ENCODE assay signal across 8 cellular contexts in genomic region chr6:161439093-161439492, GRCh38.
DNase-seq lines count a peak whose midpoint lies in the region; ATAC-seq and TF ChIP-seq lines count a peak whose summit lies in the region.

No MANE protein-coding gene starts in this region.

- H3K4me3 ChIP-seq in left ventricle myocardium inferior (peak overlapping the region; percentile 54), uterus (no peak overlapping the region)

- H3K27ac Mint-ChIP-seq in activated CD4-positive, alpha-beta memory T cell treated with anti-CD3 and anti-CD28 coated beads for 36 hours = no peak overlapping the region

- H3K27me3 ChIP-seq in left ventricle myocardium inferior (ENCODE audit: low read depth) (no peaks in the 10 kb centered on the region), uterus (no peaks in the 10 kb centered on the region)

- no peaks in the 10 kb centered on the region for H3K36me3 Mint-ChIP-seq in activated CD4-positive, alpha-beta memory T cell treated with anti-CD3 and anti-CD28 coated beads for 36 hours

- no peak overlapping the region for H3K4me3 Mint-ChIP-seq in activated CD4-positive, alpha-beta memory T cell treated with anti-CD3 and anti-CD28 coated beads for 36 hours

- H3K27ac ChIP-seq in left ventricle myocardium inferior (replicated peaks) (peak overlapping the region; percentile 67), uterus (no peak overlapping the region)

- H3K9me3 Mint-ChIP-seq in activated CD4-positive, alpha-beta memory T cell treated with anti-CD3 and anti-CD28 coated beads for 36 hours = no peaks in the 10 kb centered on the region

- no peak for TF ChIP-seq POLR2A in uterus (IDR thresholded peaks at IDR 0.05)

- POLR2A ChIA-PET in activated CD4-positive, alpha-beta memory T cell treated with anti-CD3 and anti-CD28 coated beads for 36 hours (lab: Charles Lee) = no interaction called here

- ATAC-seq in Right ventricle myocardium inferior = peak; percentile 44

- no peak for TF ChIP-seq CTCF in left ventricle myocardium inferior (IDR thresholded peaks at IDR 0.05; ENCODE audit: borderline replicate concordance)
- no peak for TF ChIP-seq CTCF in uterus (IDR thresholded peaks at IDR 0.05)

- H3K4me1 Mint-ChIP-seq in activated CD4-positive, alpha-beta memory T cell treated with anti-CD3 and anti-CD28 coated beads for 36 hours (ENCODE audit: low read depth) = no peaks in the 10 kb centered on the region

- H3K27me3 Mint-ChIP-seq in activated CD4-positive, alpha-beta memory T cell treated with anti-CD3 and anti-CD28 coated beads for 36 hours = peaks cover 4% of the 10 kb centered on the region

- CTCF ChIA-PET in activated CD4-positive, alpha-beta memory T cell treated with anti-CD3 and anti-CD28 coated beads for 36 hours (lab: Charles Lee) = interaction anchor here (1.0 kb wide), 1 partner anchor 21 kb away, joined by 6 read pairs; no protein-coding TSS in a partner anchor

- intact Hi-C loops in Right ventricle myocardium inferior (cut with DNase I) (loop anchor here (5.0 kb wide), 1 partner anchor 38 kb away; no protein-coding TSS in a partner anchor), cardiac septum (cut with DNase I) (no loop called here), left ventricle myocardium inferior (cut with micrococcal nuclease) (no loop called here), uterus (cut with DNase I; ENCODE audit: low total_unique reads) (no loop called here)
- intact Hi-C loops in activated CD4-positive, alpha-beta memory T cell treated with anti-CD3 and anti-CD28 coated beads for 36 hours (cut with micrococcal nuclease) = no loop called here

- H3K4me1 ChIP-seq in left ventricle myocardium inferior (peaks cover 39% of the 10 kb centered on the region), uterus (peaks cover 0 to 3% of the 10 kb centered on the region in 2 donors)

- no peaks in the 10 kb centered on the region for H3K36me3 ChIP-seq in left ventricle myocardium inferior
- no peaks in the 10 kb centered on the region for H3K36me3 ChIP-seq in uterus

- no peaks in the 10 kb centered on the region for H3K9me3 ChIP-seq in left ventricle myocardium inferior (replicated peaks)
- no peaks in the 10 kb centered on the region for H3K9me3 ChIP-seq in uterus

- DNase-seq in Right ventricle myocardium inferior (ENCODE audit: missing footprints) = peak; percentile 78
- DNase-seq in cardiac septum (ENCODE audit: low spot score) = no peak
- peak; percentile 26 for DNase-seq in activated CD4-positive, alpha-beta memory T cell treated with anti-CD3 and anti-CD28 coated beads for 36 hours
- DNase-seq in left ventricle myocardium inferior = peak; percentile 59
- DNase-seq in uterus = peak; percentile 47 to 48
- DNase-seq in SIG-M5 treated with dmso at 0.1 percent for 504 hours (lab: John Stamatoyannopoulos, UW; ENCODE audit: unreplicated experiment) = no peak
- DNase-seq in T-helper 2 cell = no peak
- no peak for DNase-seq in KG1 (lab: John Stamatoyannopoulos, UW)

Comparison
In these comparisons a context has a peak if more than half of its experiments do, and no peak if none do; other contexts are left out.
1. DNase-seq: peak in Right ventricle myocardium inferior (single experiment), activated CD4-positive, alpha-beta memory T cell treated with anti-CD3 and anti-CD28 coated beads for 36 hours (single experiment), left ventricle myocardium inferior (single experiment) and uterus (2 of 2); none in cardiac septum (single experiment), SIG-M5 treated with dmso at 0.1 percent for 504 hours (single experiment), T-helper 2 cell (0 of 5) and KG1 (single experiment).